8 cellular contexts compared by ENCODE assay signal in the genomic region with DNA sequence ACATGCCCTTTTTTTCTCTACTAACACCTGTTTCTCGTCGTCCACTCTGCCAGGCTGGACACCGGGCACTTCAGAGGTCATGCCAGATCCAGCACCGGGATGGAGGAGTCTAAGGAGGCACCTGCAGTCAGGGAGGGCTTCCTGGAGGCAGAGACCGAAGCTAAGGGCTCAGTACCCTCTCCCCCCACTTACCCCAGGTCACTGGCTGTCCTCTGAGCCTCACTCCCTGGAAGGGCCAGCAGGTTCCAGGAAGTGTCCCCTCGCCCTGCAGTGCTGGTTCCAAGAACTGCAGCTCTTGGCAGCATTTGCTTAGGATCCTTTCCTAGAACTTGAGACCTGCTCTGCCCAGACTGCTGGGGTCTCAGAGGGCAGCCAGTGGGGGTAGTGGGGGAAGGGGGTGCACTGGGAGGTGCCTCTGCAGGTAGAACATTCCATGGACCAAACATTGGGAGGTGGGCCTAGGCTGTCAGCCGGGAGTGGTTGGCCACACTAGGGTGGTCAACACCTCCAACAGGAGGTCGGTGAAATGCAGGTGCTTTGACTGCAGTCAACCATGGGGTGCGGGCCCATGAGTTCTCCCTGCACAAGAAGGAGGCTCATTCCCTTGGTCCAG. TPM values are rescaled to one million over a fixed set of nuclear protein-coding genes. Genes with fewer than 3 reads are reported as not detected.
DNase-seq lines count a peak whose midpoint lies in the region; ATAC-seq and TF ChIP-seq lines count a peak whose summit lies in the region.

No MANE protein-coding gene starts in this region.

- ATAC-seq in T-cell (replicated peaks in 1 of 4) (no peak), GM18909 (IDR thresholded peaks at IDR 0.05; ENCODE audit: poor library complexity, unreplicated experiment) (no peak), GM21786 (IDR thresholded peaks at IDR 0.05; ENCODE audit: unreplicated experiment) (no peak)

- TF ChIP-seq CTCF in esophagus muscularis mucosa (IDR thresholded peaks at IDR 0.05) (no peak), smooth muscle cell (IDR thresholded peaks at IDR 0.05; ENCODE audit: borderline replicate concordance, insufficient read depth, poor library complexity, severe bottlenecking) (no peak)

- H3F3A ChIP-seq in smooth muscle cell (ENCODE audit: low read depth) = peaks cover 6% of the 10 kb centered on the region

- POLR2A ChIA-PET in T-cell (lab: Charles Lee) = no interaction called here

- WGBS in esophagus muscularis mucosa = 75% methylated on average over 6 of the region's 9 CpGs
- WGBS in smooth muscle cell (ENCODE audit: low lambda C conversion rate) = 93% methylated on average over 9 of the region's 9 CpGs

- H3K27me3 ChIP-seq in esophagus muscularis mucosa = no peaks in the 10 kb centered on the region
- no peaks in the 10 kb centered on the region for H3K27me3 ChIP-seq in smooth muscle cell (ENCODE audit: low read depth)

- no peaks in the 10 kb centered on the region for H4K20me1 ChIP-seq in smooth muscle cell (ENCODE audit: low read depth)

- H3K79me2 ChIP-seq in smooth muscle cell (ENCODE audit: low read depth) = no peaks in the 10 kb centered on the region

- peak overlapping the region in 1 of 3 donors; percentile 93 for H3K4me3 Mint-ChIP-seq in T-cell

- no peaks in the 10 kb centered on the region for H3K9me3 ChIP-seq in esophagus muscularis mucosa
- no peaks in the 10 kb centered on the region for H3K9me3 ChIP-seq in smooth muscle cell (replicated peaks; ENCODE audit: low read depth)

- H3K36me3 Mint-ChIP-seq in T-cell = peaks cover 16% of the 10 kb centered on the region

- no peak for TF ChIP-seq POLR2A in esophagus muscularis mucosa (IDR thresholded peaks at IDR 0.05; ENCODE audit: low read depth)

- H3K4me2 ChIP-seq in smooth muscle cell = peak overlapping the region; percentile 63

- H3K4me1 Mint-ChIP-seq in T-cell = peaks cover 71 to 82% (median 78%) of the 10 kb centered on the region in 3 donors

- TF ChIP-seq EP300 in esophagus muscularis mucosa (IDR thresholded peaks at IDR 0.05) = no peak

- H3K9me3 Mint-ChIP-seq in T-cell = no peaks in the 10 kb centered on the region

- H3K27ac Mint-ChIP-seq in T-cell = peak overlapping the region; percentile 99 to 100

- H3K4me3 ChIP-seq in esophagus muscularis mucosa = no peak overlapping the region
- no peak overlapping the region for H3K4me3 ChIP-seq in smooth muscle cell

- intact Hi-C loops in esophagus muscularis mucosa (cut with DNase I) = no loop called here

- H3K36me3 ChIP-seq in esophagus muscularis mucosa (peaks cover 0 to 20% (median 4%) of the 10 kb centered on the region in 4 donors), smooth muscle cell (ENCODE audit: low read depth) (no peaks in the 10 kb centered on the region)

- DNase-seq in CMK (ENCODE audit: low read depth) (peak; percentile 76), T-cell (no peak), esophagus muscularis mucosa (ENCODE audit: extremely low spot score) (no peak), smooth muscle cell (lab: John Stamatoyannopoulos, UW; ENCODE audit: unreplicated experiment) (no peak), globus pallidus (ENCODE audit: low spot score) (no peak), epidermal melanocyte (ENCODE audit: insufficient read length, low spot score) (no peak)

- no peak overlapping the region for H3K9ac ChIP-seq in smooth muscle cell (ENCODE audit: low read depth)

- no peak overlapping the region for H2AFZ ChIP-seq in smooth muscle cell (ENCODE audit: low read depth)

- H3K4me1 ChIP-seq in esophagus muscularis mucosa = peaks cover 46 to 61% (median 57%) of the 10 kb centered on the region in 4 donors
- peaks cover 12% of the 10 kb centered on the region for H3K4me1 ChIP-seq in smooth muscle cell (ENCODE audit: low read depth)

- CTCF ChIA-PET in T-cell (lab: Charles Lee) = no interaction called here

- H3K27me3 Mint-ChIP-seq in T-cell = no peaks in the 10 kb centered on the region

- H3K27ac ChIP-seq in esophagus muscularis mucosa (replicated peaks in 1 of 4) (peak overlapping the region; percentile 84 to 99 (median 97)), smooth muscle cell (ENCODE audit: low read depth) (no peak overlapping the region)

RNA-seq across cellular contexts. Expression of a gene that starts 11.3 kb away (rescaled TPM):
- total RNA-seq in T-cell (100 to 1,000 TPM in 3 of 5 donors, 10 to 100 TPM in 2; 37.4 to 217 (median 190) TPM), esophagus muscularis mucosa (10 to 100 TPM in 1 of 4 donors, 1 to 10 TPM in 3; 1.7 to 26.7 (median 4.4) TPM), smooth muscle cell (1.8 and 3.0 TPM in 2 replicates)
- 12.4 and 15.9 TPM in 2 replicates for polyA plus RNA-seq in smooth muscle cell

RNA-seq across cellular contexts. Expression of a gene that starts 16.7 kb away (rescaled TPM):
- total RNA-seq in T-cell (10 to 100 TPM; 35.1 to 66.6 (median 53.0) TPM), esophagus muscularis mucosa (10 to 100 TPM; 20.8 to 31.3 (median 27.2) TPM), smooth muscle cell (17.1 and 20.2 TPM in 2 replicates)
- polyA plus RNA-seq in smooth muscle cell = 18.7 and 23.7 TPM in 2 replicates

RNA-seq across cellular contexts. Expression of a gene that starts 30.9 kb away (rescaled TPM):
- 10 to 100 TPM; 35.5 to 66.6 (median 42.0) TPM for total RNA-seq in T-cell
- 10 to 100 TPM in 1 of 4 donors, 1 to 10 TPM in 3; 4.6 to 10.6 (median 6.3) TPM for total RNA-seq in esophagus muscularis mucosa
- 6.5 and 15.3 TPM in 2 replicates for total RNA-seq in smooth muscle cell
- polyA plus RNA-seq in smooth muscle cell = 26.4 and 28.3 TPM in 2 replicates

RNA-seq across cellular contexts. Expression of a gene that starts 32.7 kb away (rescaled TPM):
- total RNA-seq in T-cell = 10 to 100 TPM; 15.3 to 24.7 (median 19.5) TPM
- total RNA-seq in esophagus muscularis mucosa = 10 to 100 TPM; 13.6 to 23.8 (median 18.9) TPM
- 6.6 and 8.7 TPM in 2 replicates for total RNA-seq in smooth muscle cell
- 18.9 and 20.0 TPM in 2 replicates for polyA plus RNA-seq in smooth muscle cell
